8 cellular contexts compared by ENCODE assay signal in the genomic region with DNA sequence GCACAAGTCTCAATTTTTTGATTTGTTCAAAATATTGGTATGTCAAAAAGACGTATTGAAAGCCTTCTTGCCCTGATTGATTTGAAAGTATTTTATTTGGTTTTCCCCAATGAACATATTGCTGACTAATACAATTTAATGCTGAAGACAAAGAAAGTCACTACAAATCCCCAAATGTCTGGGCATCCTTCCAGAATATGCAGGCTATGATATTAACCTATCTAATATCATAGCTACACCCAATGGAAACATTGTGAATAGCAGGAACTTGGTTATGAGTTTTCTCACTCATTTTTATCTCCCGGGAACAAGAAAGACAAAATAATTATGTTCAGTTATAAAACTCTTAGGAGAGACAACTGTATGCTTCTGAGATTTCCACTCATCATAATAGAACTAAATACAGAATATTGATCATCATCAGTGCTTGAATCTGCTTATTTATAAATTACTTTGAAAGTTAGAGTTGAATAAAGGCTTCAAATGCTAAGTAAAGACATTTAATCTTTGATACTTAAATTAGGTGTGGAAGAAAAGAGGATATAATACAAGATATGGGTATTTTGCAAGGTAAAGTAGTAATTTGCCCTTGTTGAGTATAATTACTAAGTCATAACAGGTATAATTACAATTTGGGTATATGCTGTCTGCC.
DNase-seq lines count a peak whose midpoint lies in the region; ATAC-seq and TF ChIP-seq lines count a peak whose summit lies in the region.

No MANE protein-coding gene starts in this region.

- no peaks in the 10 kb centered on the region for H3K9me3 Mint-ChIP-seq in activated naive CD4-positive, alpha-beta T cell treated with anti-CD3 and anti-CD28 coated beads for 36 hours

- no peaks in the 10 kb centered on the region for H3K27me3 ChIP-seq in SK-N-SH (ENCODE audit: insufficient read depth)
- H3K27me3 ChIP-seq in right cardiac atrium (ENCODE audit: control insufficient read depth, insufficient read depth) = no peaks in the 10 kb centered on the region
- H3K27me3 ChIP-seq in aorta (ENCODE audit: control insufficient read depth in 1 of 2, insufficient read depth in 2 of 2, low read length in 1 of 2) = no peaks in the 10 kb centered on the region

- H3K9ac ChIP-seq in SK-N-SH = peak overlapping the region; percentile 17; the same call in 1 of the 2 replicates

- TF ChIP-seq EP300 in SK-N-SH (IDR thresholded peaks at IDR 0.05; ENCODE audit: borderline replicate concordance in 1 of 2, low read depth in 1 of 2, low read length in 1 of 2) = peak in 1 of 2 experiments; percentile 32; a peak in 1 of 4 replicates

- no peaks in the 10 kb centered on the region for H3K4me1 Mint-ChIP-seq in activated naive CD4-positive, alpha-beta T cell treated with anti-CD3 and anti-CD28 coated beads for 36 hours (ENCODE audit: low read depth)

- intact Hi-C loops in right cardiac atrium (cut with DNase I) = loop anchor here (5.0 to 10.0 kb wide), 5 partner anchors 480 to 850 kb away; partner anchors contain the start of gene RBMS3 (in 3 of the 4)
- intact Hi-C loops in aorta (cut with DNase I) = loop anchor here (5.0 to 10.0 kb wide), 4 partner anchors 482 to 1100 kb away; partner anchors contain the start of gene RBMS3 (in 1 of the 2)
- intact Hi-C loops in activated naive CD4-positive, alpha-beta T cell treated with anti-CD3 and anti-CD28 coated beads for 36 hours (cut with micrococcal nuclease) = no loop called here

- H3K4me3 Mint-ChIP-seq in activated naive CD4-positive, alpha-beta T cell treated with anti-CD3 and anti-CD28 coated beads for 36 hours = no peak overlapping the region

- no peaks in the 10 kb centered on the region for H3K9me2 ChIP-seq in SK-N-SH

- H3K27ac ChIP-seq in SK-N-SH (ENCODE audit: low read depth in 2 of 2, low read length in 1 of 2) (peak overlapping the region; percentile 71 to 85), right cardiac atrium (ENCODE audit: low read length) (no peak overlapping the region), aorta (ENCODE audit: low read depth in 1 of 2, low read length in 2 of 2) (no peak overlapping the region)

- H4K20me1 ChIP-seq in SK-N-SH (ENCODE audit: insufficient read depth) = no peaks in the 10 kb centered on the region

- peaks cover 10% of the 10 kb centered on the region for H3F3A ChIP-seq in SK-N-SH (replicated peaks; ENCODE audit: insufficient read depth)

- peaks cover 12% of the 10 kb centered on the region for H3K79me2 ChIP-seq in SK-N-SH (ENCODE audit: insufficient read depth)

- H3K9me3 ChIP-seq in SK-N-SH (no peaks in the 10 kb centered on the region), right cardiac atrium (ENCODE audit: control insufficient read depth, low read length) (no peaks in the 10 kb centered on the region), aorta (ENCODE audit: control insufficient read depth, low read length) (no peaks in the 10 kb centered on the region)

- peak; percentile 84 for TF ChIP-seq CTCF in SK-N-SH (IDR thresholded peaks at IDR 0.05)

- CTCF ChIA-PET in SK-N-SH (lab: Yijun Ruan, JAX) = interaction anchor here (1.1 to 2.3 kb wide), 5 partner anchors 11 to 848 kb away, joined by 3 to 11 read pairs (median 4); no protein-coding TSS in a partner anchor
- CTCF ChIA-PET in activated naive CD4-positive, alpha-beta T cell treated with anti-CD3 and anti-CD28 coated beads for 36 hours (lab: Charles Lee) = no interaction called here

- H3K36me3 ChIP-seq in SK-N-SH (replicated peaks in 1 of 2; ENCODE audit: control insufficient read depth in 1 of 2, insufficient read depth in 2 of 2, low read length in 1 of 2) (peaks cover 6 to 18% of the 10 kb centered on the region in 2 experiments), aorta (ENCODE audit: control insufficient read depth in 1 of 2, insufficient read depth in 2 of 2, low read length in 1 of 2) (no peaks in the 10 kb centered on the region)

- TF ChIP-seq RAD21 in SK-N-SH (IDR thresholded peaks at IDR 0.05; ENCODE audit: low read length) = peak; percentile 89

- H3K4me3 ChIP-seq in SK-N-SH (ENCODE audit: low read depth in 2 of 2, low read length in 1 of 2) (no peak overlapping the region), right cardiac atrium (ENCODE audit: low read length) (no peak overlapping the region), aorta (ENCODE audit: low read length in 2 of 2) (no peak overlapping the region)

- H3K27ac Mint-ChIP-seq in activated naive CD4-positive, alpha-beta T cell treated with anti-CD3 and anti-CD28 coated beads for 36 hours = no peak overlapping the region

- H3K36me3 Mint-ChIP-seq in activated naive CD4-positive, alpha-beta T cell treated with anti-CD3 and anti-CD28 coated beads for 36 hours (ENCODE audit: low read depth) = no peaks in the 10 kb centered on the region

- no peak overlapping the region for H3K4me2 ChIP-seq in SK-N-SH

- H3K4me1 ChIP-seq in SK-N-SH (ENCODE audit: control insufficient read depth in 1 of 2, insufficient read depth in 2 of 2, low read depth in 1 of 2, low read length in 1 of 2) (peaks cover 20 to 32% of the 10 kb centered on the region in 2 experiments), right cardiac atrium (ENCODE audit: control insufficient read depth, insufficient read depth, low read length) (peaks cover 3% of the 10 kb centered on the region), aorta (ENCODE audit: control insufficient read depth in 1 of 2, insufficient read depth in 2 of 2, low read length in 2 of 2) (peaks cover 0 to 7% of the 10 kb centered on the region in 2 donors)

- 18% methylated on average over 2 of the region's 2 CpGs for WGBS in SK-N-SH (ENCODE audit: low lambda C conversion rate)
- WGBS in right cardiac atrium = 29% methylated on average over 2 of the region's 2 CpGs
- 27 to 35% methylated on average over 2 of the region's 2 CpGs for WGBS in aorta, 2 donors

- H3K27me3 Mint-ChIP-seq in activated naive CD4-positive, alpha-beta T cell treated with anti-CD3 and anti-CD28 coated beads for 36 hours (ENCODE audit: low read depth) = no peaks in the 10 kb centered on the region

- POLR2A ChIA-PET in SK-N-SH (lab: Yijun Ruan, JAX) = no interaction called here

- DNase-seq in NOMO-1 treated with DMSO at 0.1 percent for 48 hours (lab: John Stamatoyannopoulos, UW; ENCODE audit: unreplicated experiment) = peak; percentile 8
- DNase-seq in NOMO-1 treated with dmso at 0.1 percent for 144 hours (lab: John Stamatoyannopoulos, UW; ENCODE audit: unreplicated experiment) = no peak
- no peak for DNase-seq in SK-N-SH
- no peak for DNase-seq in right cardiac atrium
- no peak for DNase-seq in aorta
- no peak for DNase-seq in 8988T
- no peak for DNase-seq in stimulated activated CD4-positive, alpha-beta T cell treated with anti-CD3 and anti-CD28 coated beads, Interleukin-2, amount 100 ng/mL, for 48 hours
- DNase-seq in activated naive CD4-positive, alpha-beta T cell treated with anti-CD3 and anti-CD28 coated beads for 36 hours = no peak

- ATAC-seq in right cardiac atrium (peak; percentile 63 to 72), aorta (ENCODE audit: low FRiP score) (peak; percentile 76)

- no peak overlapping the region; the same call in 1 of the 2 replicates for H2AFZ ChIP-seq in SK-N-SH (ENCODE audit: low read depth)

TF ChIP-seq in SK-N-SH, 30 proteins besides CTCF, POLR2A, EP300 and RAD21:
- TF ChIP-seq JUND (IDR thresholded peaks at IDR 0.05) = peak; percentile 37; the same call in 1 of the 2 replicates
- TF ChIP-seq YY1 (IDR thresholded peaks at IDR 0.05; ENCODE audit: low read depth) = no peak
- TF ChIP-seq, protein P1, sequence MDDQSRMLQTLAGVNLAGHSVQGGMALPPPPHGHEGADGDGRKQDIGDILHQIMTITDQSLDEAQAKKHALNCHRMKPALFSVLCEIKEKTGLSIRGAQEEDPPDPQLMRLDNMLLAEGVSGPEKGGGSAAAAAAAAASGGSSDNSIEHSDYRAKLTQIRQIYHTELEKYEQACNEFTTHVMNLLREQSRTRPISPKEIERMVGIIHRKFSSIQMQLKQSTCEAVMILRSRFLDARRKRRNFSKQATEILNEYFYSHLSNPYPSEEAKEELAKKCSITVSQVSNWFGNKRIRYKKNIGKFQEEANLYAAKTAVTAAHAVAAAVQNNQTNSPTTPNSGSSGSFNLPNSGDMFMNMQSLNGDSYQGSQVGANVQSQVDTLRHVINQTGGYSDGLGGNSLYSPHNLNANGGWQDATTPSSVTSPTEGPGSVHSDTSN (IDR thresholded peaks at IDR 0.05) = peak; percentile 33; the same call in 1 of the 2 replicates
- TF ChIP-seq FOSL2 (IDR thresholded peaks at IDR 0.05; ENCODE audit: borderline replicate concordance, low read depth) = peak; percentile 38; the same call in 1 of the 2 replicates
- peak; percentile 76 for TF ChIP-seq SMC3 (IDR thresholded peaks at IDR 0.05; ENCODE audit: low read depth, low read length)
- TF ChIP-seq NFIC (IDR thresholded peaks at IDR 0.05; ENCODE audit: borderline replicate concordance) = peak; percentile 90
- no peak for TF ChIP-seq RFX5 (IDR thresholded peaks at IDR 0.05; ENCODE audit: low read length)
- peak; percentile 55 for TF ChIP-seq TCF12 (IDR thresholded peaks at IDR 0.05)
- no peak for TF ChIP-seq MEF2A (IDR thresholded peaks at IDR 0.05; ENCODE audit: borderline replicate concordance, low read depth)
- peak; percentile 45; the same call in 1 of the 2 replicates for TF ChIP-seq TEAD4 (IDR thresholded peaks at IDR 0.05; ENCODE audit: borderline replicate concordance, insufficient read depth)
- peak; percentile 51; the same call in 1 of the 2 replicates for TF ChIP-seq RCOR1 (IDR thresholded peaks at IDR 0.05; ENCODE audit: low read length)

Comparison
In these comparisons a context has a peak if more than half of its experiments do, and no peak if none do; other contexts are left out.
1. H3K27ac ChIP-seq: peak in SK-N-SH (2 of 2); none in right cardiac atrium (single experiment) and aorta (0 of 2).